Comparison of ENCODE assay signal across 8 cellular contexts in genomic region chr3:195106418-195106906, GRCh38.
A peak's percentile ranks its signal among the peaks of the same experiment; 100 is the strongest.
DNase-seq lines count a peak whose midpoint lies in the region; ATAC-seq and TF ChIP-seq lines count a peak whose summit lies in the region.

No MANE protein-coding gene starts in this region.

- CTCF ChIA-PET in activated CD8-positive, alpha-beta memory T cell treated with anti-CD3 and anti-CD28 coated beads, Interleukin-2, amount 10 ng/mL, durations not matched to agents 7 days and 5 days (lab: Charles Lee), result interaction anchor here (0.7 to 2.8 kb wide), 15 partner anchors 9 to 438 kb away, joined by 3 to 28 read pairs (median 5); partner anchors contain the start of gene LSG1

- H3K4me3 Mint-ChIP-seq in activated CD8-positive, alpha-beta memory T cell treated with anti-CD3 and anti-CD28 coated beads, Interleukin-2, amount 10 ng/mL, durations not matched to agents 7 days and 5 days, result no peak overlapping the region
- peak overlapping the region; percentile 54 to 65 for H3K4me3 Mint-ChIP-seq in effector memory CD8-positive, alpha-beta T cell

- H3K36me3 ChIP-seq in mucosa of rectum (ENCODE audit: control insufficient read depth in 2 of 2, insufficient read depth in 2 of 2, low read length in 2 of 2), result no peaks in the 10 kb centered on the region

- no peaks in the 10 kb centered on the region for H3K9me3 Mint-ChIP-seq in activated CD8-positive, alpha-beta memory T cell treated with anti-CD3 and anti-CD28 coated beads, Interleukin-2, amount 10 ng/mL, durations not matched to agents 7 days and 5 days (ENCODE audit: low read depth)
- H3K9me3 Mint-ChIP-seq in effector memory CD8-positive, alpha-beta T cell, result no peaks in the 10 kb centered on the region

- in situ Hi-C loops in GM13977 (cut with MboI; ENCODE audit: low pct_unique_long_range_greater_than_20kb, low sequenced_read_pairs, unreplicated experiment), result loop anchor here (10.0 kb wide), 1 partner anchor 422 kb away; the partner anchor contains the start of gene FAM43A

- no peak overlapping the region for H3K27ac ChIP-seq in mucosa of rectum (ENCODE audit: low read depth in 2 of 2, low read length in 2 of 2)

- no peaks in the 10 kb centered on the region for H3K27me3 ChIP-seq in mucosa of rectum (ENCODE audit: control insufficient read depth in 2 of 2, insufficient read depth in 2 of 2, low read length in 2 of 2)

- no peaks in the 10 kb centered on the region for H3K36me3 Mint-ChIP-seq in activated CD8-positive, alpha-beta memory T cell treated with anti-CD3 and anti-CD28 coated beads, Interleukin-2, amount 10 ng/mL, durations not matched to agents 7 days and 5 days
- no peaks in the 10 kb centered on the region for H3K36me3 Mint-ChIP-seq in effector memory CD8-positive, alpha-beta T cell (ENCODE audit: insufficient read depth)

- peak; percentile 78 for ATAC-seq in HG03066 (IDR thresholded peaks at IDR 0.05; ENCODE audit: low read depth, unreplicated experiment)
- ATAC-seq in activated CD8-positive, alpha-beta memory T cell treated with anti-CD3 and anti-CD28 coated beads, Interleukin-2, amount 10 ng/mL, durations not matched to agents 7 days and 5 days, result peak; percentile 90
- peak; percentile 96 for ATAC-seq in effector memory CD8-positive, alpha-beta T cell (replicated peaks)

- H3K4me1 Mint-ChIP-seq in activated CD8-positive, alpha-beta memory T cell treated with anti-CD3 and anti-CD28 coated beads, Interleukin-2, amount 10 ng/mL, durations not matched to agents 7 days and 5 days, result peaks cover 8% of the 10 kb centered on the region
- peaks cover 2 to 7% of the 10 kb centered on the region in 2 donors for H3K4me1 Mint-ChIP-seq in effector memory CD8-positive, alpha-beta T cell (ENCODE audit: low read depth in 2 of 2)

- H3K4me3 ChIP-seq in mucosa of rectum (ENCODE audit: low read length in 2 of 2), result peak overlapping the region; percentile 34 to 55

- DNase-seq in GM13977 (ENCODE audit: low spot score), result peak; percentile 88
- DNase-seq in NCI-H774 (lab: John Stamatoyannopoulos, UW), result peak; percentile 54
- DNase-seq in activated CD8-positive, alpha-beta memory T cell treated with anti-CD3 and anti-CD28 coated beads, Interleukin-2, amount 10 ng/mL, durations not matched to agents 7 days and 5 days, result peak; percentile 65
- peak; percentile 61 to 77 (median 74) for DNase-seq in effector memory CD8-positive, alpha-beta T cell
- DNase-seq in stimulated activated CD8-positive, alpha-beta memory T cell treated with anti-CD3 and anti-CD28 coated beads, Interleukin-4, amount 100 ng/mL, for 48 hours, result peak; percentile 84
- no peak for DNase-seq in ureter (ENCODE audit: low spot score)

- H3K9me3 ChIP-seq in mucosa of rectum (ENCODE audit: control insufficient read depth in 2 of 2, low read length in 2 of 2), result no peaks in the 10 kb centered on the region

- H3K27me3 Mint-ChIP-seq in activated CD8-positive, alpha-beta memory T cell treated with anti-CD3 and anti-CD28 coated beads, Interleukin-2, amount 10 ng/mL, durations not matched to agents 7 days and 5 days, result no peaks in the 10 kb centered on the region
- H3K27me3 Mint-ChIP-seq in effector memory CD8-positive, alpha-beta T cell, result no peaks in the 10 kb centered on the region

- no peak overlapping the region for H3K27ac Mint-ChIP-seq in activated CD8-positive, alpha-beta memory T cell treated with anti-CD3 and anti-CD28 coated beads, Interleukin-2, amount 10 ng/mL, durations not matched to agents 7 days and 5 days
- H3K27ac Mint-ChIP-seq in effector memory CD8-positive, alpha-beta T cell, result no peak overlapping the region

- TF ChIP-seq CTCF in GM13977 (IDR thresholded peaks at IDR 0.05; ENCODE audit: extremely low read depth, insufficient read depth, missing control alignments), result peak; percentile 100

- H3K9ac ChIP-seq in mucosa of rectum (ENCODE audit: low read depth in 1 of 2, low read length in 2 of 2), result peak overlapping the region; percentile 15 to 19

- H3K4me1 ChIP-seq in mucosa of rectum (ENCODE audit: control insufficient read depth in 2 of 2, insufficient read depth in 2 of 2, low read length in 2 of 2), result peaks cover 7 to 30% of the 10 kb centered on the region in 2 donors
